In the genomic region with DNA sequence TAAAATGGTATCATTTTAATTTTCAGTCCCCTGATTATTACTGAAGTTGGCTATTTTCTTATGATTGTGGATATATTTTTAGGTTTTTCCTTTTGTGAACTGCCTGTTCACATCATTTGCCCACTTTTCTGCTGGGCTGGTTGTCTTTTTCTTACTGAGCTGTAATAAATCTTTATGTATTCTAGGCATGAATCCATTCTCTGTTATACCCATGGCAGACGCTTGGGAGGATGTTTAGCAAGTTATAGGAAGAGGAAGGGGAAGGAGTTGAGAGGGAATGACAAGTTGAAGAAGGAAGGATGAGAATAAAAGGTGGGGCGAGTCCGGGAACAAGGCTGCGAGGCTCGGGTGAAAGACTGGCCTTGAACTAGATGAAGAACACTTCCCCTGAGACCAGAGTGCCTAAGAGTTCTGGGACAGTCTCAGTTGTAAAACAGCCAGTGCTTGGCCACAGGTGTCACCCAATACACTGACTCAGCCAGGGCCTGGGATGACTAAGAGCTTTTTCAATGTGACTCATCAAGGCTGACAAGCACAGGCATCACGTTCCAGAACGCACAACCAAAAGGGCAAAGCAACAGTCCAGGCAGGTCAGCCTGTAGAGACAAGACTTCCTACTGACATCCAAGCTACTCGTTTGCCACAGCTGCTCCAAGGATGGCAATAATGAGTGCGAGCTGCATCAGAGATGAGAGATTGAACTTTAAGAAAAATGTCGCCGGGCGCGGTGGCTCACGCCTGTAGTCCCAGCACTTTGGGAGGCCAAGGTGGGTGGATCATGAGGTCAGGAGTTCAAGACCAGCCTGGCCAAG, we compare ENCODE assay signal across 8 cellular contexts. TPM values are rescaled to one million over a fixed set of nuclear protein-coding genes. Genes with fewer than 3 reads are reported as not detected.
DNase-seq lines count a peak whose midpoint lies in the region; ATAC-seq, FAIRE-seq and TF ChIP-seq lines count a peak whose summit lies in the region.

No MANE protein-coding gene starts in this region.

- TSS peak; percentile 62 for BruUV-seq in PC-3 (replicated peaks; lab: Mats Ljungman, UMichigan)

- peak; percentile 88 for ATAC-seq in HG02981 (IDR thresholded peaks at IDR 0.05; ENCODE audit: unreplicated experiment)
- peak; percentile 99 for ATAC-seq in PC-3
- no peak for ATAC-seq in CD4-positive, alpha-beta T cell (ENCODE audit: poor library complexity)

- peak overlapping the region; percentile 78 for H3K27ac ChIP-seq in PC-3 (ENCODE audit: low read length)
- peak overlapping the region; percentile 49 for H3K27ac ChIP-seq in astrocyte (ENCODE audit: low read depth, low read length)
- H3K27ac ChIP-seq in mesodermal cell (ENCODE audit: low read depth, low read length, severe bottlenecking): peak overlapping the region; percentile 55
- H3K27ac ChIP-seq in coronary artery: no peak overlapping the region
- H3K27ac ChIP-seq in CD4-positive, alpha-beta T cell (ENCODE audit: low read depth, low read length): no peak overlapping the region

- peak overlapping the region; percentile 83 for H3K27ac Mint-ChIP-seq in astrocyte (ENCODE audit: unreplicated experiment)
- no peak overlapping the region for H3K27ac Mint-ChIP-seq in CD4-positive, alpha-beta T cell

- POLR2A ChIA-PET in PC-3 (lab: Charles Lee; ENCODE audit: unreplicated experiment): interaction anchor here (0.5 to 0.6 kb wide), 2 partner anchors 36 to 148 kb away, joined by 3 to 7 read pairs; no protein-coding TSS in a partner anchor
- POLR2A ChIA-PET in CD4-positive, alpha-beta T cell (lab: Charles Lee): no interaction called here

- H2AFZ ChIP-seq in PC-3 (ENCODE audit: low read length): peak overlapping the region; percentile 46; the same call in 1 of the 2 replicates
- no peak overlapping the region for H2AFZ ChIP-seq in astrocyte (ENCODE audit: low read depth, low read length)

- H3K27me3 Mint-ChIP-seq in astrocyte (ENCODE audit: low read depth, unreplicated experiment): no peaks in the 10 kb centered on the region
- H3K27me3 Mint-ChIP-seq in CD4-positive, alpha-beta T cell: no peaks in the 10 kb centered on the region

- peak overlapping the region; percentile 68 for H3K4me2 ChIP-seq in PC-3 (ENCODE audit: low read length)
- H3K4me2 ChIP-seq in astrocyte (ENCODE audit: low read length): peak overlapping the region; percentile 59

- H3K4me3 Mint-ChIP-seq in astrocyte (ENCODE audit: unreplicated experiment): peak overlapping the region; percentile 45
- H3K4me3 Mint-ChIP-seq in CD4-positive, alpha-beta T cell: no peak overlapping the region

- no peaks in the 10 kb centered on the region for H3K9me2 ChIP-seq in PC-3 (replicated peaks; ENCODE audit: low read length)

- intact Hi-C loops in PC-3 (cut with micrococcal nuclease): loop anchor here (5.0 kb wide), 1 partner anchor 75 kb away; no protein-coding TSS in a partner anchor
- intact Hi-C loops in CD4-positive, alpha-beta T cell (cut with DNase I, micrococcal nuclease): no loop called here

- H4K20me1 ChIP-seq in PC-3 (ENCODE audit: low read length) (no peaks in the 10 kb centered on the region), astrocyte (ENCODE audit: insufficient read depth, low read length) (no peaks in the 10 kb centered on the region)

- CTCF ChIA-PET in PC-3 (lab: Charles Lee): interaction anchor here (0.6 kb wide), 1 partner anchor 134 kb away, joined by 3 read pairs; no protein-coding TSS in a partner anchor
- CTCF ChIA-PET in CD4-positive, alpha-beta T cell (lab: Charles Lee): no interaction called here

- TF ChIP-seq CTCF in PC-3 (conservative IDR thresholded peaks at IDR 0.05; ENCODE audit: low read depth, low read length) (peak; percentile 33; the same call in 1 of the 2 replicates), astrocyte (IDR thresholded peaks at IDR 0.05; ENCODE audit: insufficient read depth, low read depth, low read length) (no peak), coronary artery (IDR thresholded peaks at IDR 0.05) (no peak)
- TF ChIP-seq CTCF in CD4-positive, alpha-beta T cell (IDR thresholded peaks at IDR 0.05): no peak

- H3K4me1 Mint-ChIP-seq in astrocyte (ENCODE audit: low read depth, unreplicated experiment): peaks cover 22% of the 10 kb centered on the region
- H3K4me1 Mint-ChIP-seq in CD4-positive, alpha-beta T cell (ENCODE audit: low read depth): no peaks in the 10 kb centered on the region

- no peaks in the 10 kb centered on the region for H3K9me3 ChIP-seq in PC-3 (ENCODE audit: low read length)
- no peaks in the 10 kb centered on the region for H3K9me3 ChIP-seq in astrocyte (ENCODE audit: insufficient read depth, low read depth, low read length)
- H3K9me3 ChIP-seq in mesodermal cell (ENCODE audit: control insufficient read depth, low read length): no peaks in the 10 kb centered on the region
- no peaks in the 10 kb centered on the region for H3K9me3 ChIP-seq in CD4-positive, alpha-beta T cell (ENCODE audit: control insufficient read depth, low read length)

- peak overlapping the region; percentile 23; the same call in 1 of the 2 replicates for H3K4me3 ChIP-seq in PC-3 (ENCODE audit: low read length)
- no peak overlapping the region for H3K4me3 ChIP-seq in astrocyte (ENCODE audit: insufficient read depth, low read depth, low read length)
- no peak overlapping the region for H3K4me3 ChIP-seq in mesodermal cell (ENCODE audit: extremely low read depth, insufficient read depth, low read length, poor library complexity, severe bottlenecking)
- no peak overlapping the region for H3K4me3 ChIP-seq in coronary artery

- H3K79me2 ChIP-seq in PC-3 (ENCODE audit: low read length): no peaks in the 10 kb centered on the region
- no peaks in the 10 kb centered on the region for H3K79me2 ChIP-seq in astrocyte (ENCODE audit: insufficient read depth, low read length)

- FAIRE-seq in astrocyte (lab: Jason Lieb, UNC): peak; percentile 72

- no peaks in the 10 kb centered on the region for H3K36me3 ChIP-seq in PC-3 (ENCODE audit: low read depth, low read length)
- H3K36me3 ChIP-seq in astrocyte (ENCODE audit: insufficient read depth, low read length): no peaks in the 10 kb centered on the region
- H3K36me3 ChIP-seq in mesodermal cell (ENCODE audit: control insufficient read depth, insufficient read depth, low read length): no peaks in the 10 kb centered on the region

- WGBS in mesodermal cell (ENCODE audit: insufficient coverage in 2 of 2), 2 experiments: 72 to 76% methylated on average over 8 to 14 of the region's 14 CpGs

- H3K27me3 ChIP-seq in PC-3 (ENCODE audit: low read length): no peaks in the 10 kb centered on the region
- H3K27me3 ChIP-seq in astrocyte (ENCODE audit: insufficient read depth, low read length): peaks cover 2% of the 10 kb centered on the region
- no peaks in the 10 kb centered on the region for H3K27me3 ChIP-seq in CD4-positive, alpha-beta T cell (ENCODE audit: control insufficient read depth, insufficient read depth, low read length)

- no peaks in the 10 kb centered on the region for H3F3A ChIP-seq in PC-3 (ENCODE audit: low read length, unreplicated experiment)

- H3K9ac ChIP-seq in PC-3 (ENCODE audit: low read length) (peak overlapping the region; percentile 5), astrocyte (ENCODE audit: low read length) (no peak overlapping the region)

- H3K36me3 Mint-ChIP-seq in astrocyte (ENCODE audit: low read depth, unreplicated experiment): no peaks in the 10 kb centered on the region
- no peaks in the 10 kb centered on the region for H3K36me3 Mint-ChIP-seq in CD4-positive, alpha-beta T cell (ENCODE audit: low read depth)

- peaks cover 24% of the 10 kb centered on the region for H3K4me1 ChIP-seq in PC-3 (ENCODE audit: insufficient read depth, low read length)
- peaks cover 16% of the 10 kb centered on the region for H3K4me1 ChIP-seq in astrocyte (ENCODE audit: insufficient read depth, low read length)
- peaks cover 11% of the 10 kb centered on the region for H3K4me1 ChIP-seq in mesodermal cell (ENCODE audit: control insufficient read depth, insufficient read depth, low read length, poor library complexity, severe bottlenecking)

- H3K9me3 Mint-ChIP-seq in astrocyte (ENCODE audit: unreplicated experiment): no peaks in the 10 kb centered on the region
- H3K9me3 Mint-ChIP-seq in CD4-positive, alpha-beta T cell: no peaks in the 10 kb centered on the region

- peak; percentile 52 for DNase-seq in stimulated activated naive CD4-positive, alpha-beta T cell treated with Interleukin-2 at 50 U/mL for 16 hours (lab: John Stamatoyannopoulos, UW)
- no peak for DNase-seq in stimulated activated naive CD4-positive, alpha-beta T cell (lab: John Stamatoyannopoulos, UW)
- peak; percentile 99 for DNase-seq in PC-3
- DNase-seq in astrocyte (ENCODE audit: low read depth): peak; percentile 93
- no peak for DNase-seq in coronary artery (ENCODE audit: low spot score)
- no peak for DNase-seq in CD4-positive, alpha-beta T cell

RNA-seq across cellular contexts. Expression of a gene that starts 35.2 kb away (rescaled TPM):
- total RNA-seq in PC-3 (2014; rRNA removed) (64.4 and 79.8 TPM in 2 replicates), astrocyte (33.7 and 35.7 TPM in 2 replicates)
- polyA plus RNA-seq in mesodermal cell (2013, experiment 1 of 2): 25.7 TPM
- 19.1 TPM for polyA plus RNA-seq in mesodermal cell (2013, experiment 2 of 2)
- 1 to 10 TPM; 1.6 to 2.5 TPM for total RNA-seq in CD4-positive, alpha-beta T cell

RNA-seq across cellular contexts. Expression of a gene that starts 48.8 kb away (rescaled TPM):
- total RNA-seq in PC-3 (2014; rRNA removed) (63.9 and 70.4 TPM in 2 replicates), astrocyte (19.3 and 19.8 TPM in 2 replicates)
- polyA plus RNA-seq in mesodermal cell (2013, experiment 1 of 2): 20.8 TPM
- polyA plus RNA-seq in mesodermal cell (2013, experiment 2 of 2): 18.5 TPM
- 10 to 100 TPM; 60.1 to 63.0 TPM for total RNA-seq in CD4-positive, alpha-beta T cell

Comparison
In these comparisons a context has a peak if more than half of its experiments do, and no peak if none do; other contexts are left out.
1. DNase-seq: peak in stimulated activated naive CD4-positive, alpha-beta T cell treated with Interleukin-2 at 50 U/mL for 16 hours (single experiment), PC-3 (single experiment) and astrocyte (single experiment); none in stimulated activated naive CD4-positive, alpha-beta T cell (0 of 6), coronary artery (single experiment) and CD4-positive, alpha-beta T cell (0 of 10).
2. H3K27ac ChIP-seq: peak in PC-3 (single experiment), astrocyte (single experiment) and mesodermal cell (single experiment); none in coronary artery (0 of 2) and CD4-positive, alpha-beta T cell (single experiment).